14 cellular contexts compared by ENCODE assay signal in genomic region chr6:112320148-112320547, GRCh38. TPM values are rescaled to one million over a fixed set of nuclear protein-coding genes. Genes with fewer than 3 reads are reported as not detected.
"Had no signal": no experiment of that assay in that cellular context is flagged by ENCODE, and none has a peak within 500 bp of the region (broad histone marks: within the 10 kb centered on the region; RNA-seq: fewer than 3 reads in every experiment).

No MANE protein-coding gene starts in this region.

RNA-seq across cellular contexts. Expression of gene RFPL4B, which starts 27.0 kb away (rescaled TPM):
- total RNA-seq: activated B cell treated with CpG ODN at 0.5 μM for 24 hours; activated CD4-positive, alpha-beta memory T cell treated with anti-CD3 and anti-CD28 coated beads for 36 hours; activated CD4-positive, alpha-beta memory T cell treated with anti-CD3 and anti-CD28 coated beads, Interleukin-2, amount 10 ng/mL, durations not matched to agents 7 days and 5 days; activated CD4-positive, alpha-beta T cell treated with anti-CD3 and anti-CD28 coated beads for 36 hours; activated CD4-positive, alpha-beta T cell treated with anti-CD3 and anti-CD28 coated beads, Interleukin-2, amount 10 ng/mL, durations not matched to agents 24 days and 14 days; activated CD4-positive, alpha-beta T cell treated with anti-CD3 and anti-CD28 coated beads, Interleukin-2, amount 10 ng/mL, durations not matched to agents 7 days and 5 days; activated CD8-positive, alpha-beta memory T cell treated with anti-CD3 and anti-CD28 coated beads for 36 hours; activated CD8-positive, alpha-beta memory T cell treated with anti-CD3 and anti-CD28 coated beads, Interleukin-2, amount 10 ng/mL, durations not matched to agents 7 days and 5 days; activated CD8-positive, alpha-beta T cell treated with anti-CD3 and anti-CD28 coated beads for 36 hours; activated CD8-positive, alpha-beta T cell treated with anti-CD3 and anti-CD28 coated beads, Interleukin-2, amount 10 ng/mL, durations not matched to agents 7 days and 5 days; T-helper 1 cell treated with Interleukin-12 subunit alpha and Interleukin-12 subunit beta and Interleukin-4 antibody, amounts not matched to agents 30 ng/mL and 1 ng/mL, for 36 hours; T-helper 17 cell; T-helper 2 cell treated with Interferon-gamma antibody and Interleukin-4, amounts not matched to agents 100 ng/mL and 5 ng/mL, for 36 hours; WTC11 had no signal
